Comparison of ENCODE assay signal across 15 cellular contexts in the genomic region with DNA sequence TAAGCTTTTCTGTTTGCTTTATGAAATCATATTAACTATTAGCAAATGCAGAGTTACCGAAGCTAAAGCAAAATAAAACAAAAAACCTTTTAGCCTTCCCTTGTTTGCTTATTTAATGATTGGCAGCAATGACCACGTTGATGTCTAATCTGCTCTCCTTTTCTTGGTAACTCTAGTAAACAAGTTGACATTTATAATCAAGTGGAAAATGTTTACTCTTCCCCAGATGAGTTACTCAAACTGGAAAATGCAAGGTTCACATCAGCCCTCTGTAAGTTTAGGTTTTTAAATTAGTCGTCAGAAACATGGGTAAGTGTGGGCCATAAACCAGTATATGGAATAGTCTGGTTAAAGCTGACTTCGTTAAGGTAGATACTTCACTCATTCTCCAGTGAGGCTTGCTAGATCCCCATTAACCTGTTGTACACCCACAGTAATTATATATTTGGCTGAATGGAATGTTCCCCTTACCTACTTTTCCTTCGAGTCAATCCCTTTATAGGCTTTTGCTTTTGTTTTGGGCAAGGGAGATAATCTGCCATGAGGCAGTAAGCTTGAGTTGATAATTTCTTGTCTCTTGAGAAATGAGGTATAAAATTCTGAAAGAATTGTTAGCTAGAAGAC.
DNase-seq lines count a peak whose midpoint lies in the region; ATAC-seq and TF ChIP-seq lines count a peak whose summit lies in the region.
"Had no signal": no experiment of that assay in that cellular context is flagged by ENCODE, and none has a peak within 500 bp of the region (broad histone marks: within the 10 kb centered on the region; RNA-seq: fewer than 3 reads in every experiment).

No MANE protein-coding gene starts in this region.

- H4K20me1 ChIP-seq in BLaER1, result no peaks in the 10 kb centered on the region; the same call in 1 of the 2 replicates
- no peaks in the 10 kb centered on the region for H4K20me1 ChIP-seq in MM.1S (ENCODE audit: insufficient read depth, low read length)

- H3K9me2 ChIP-seq in MM.1S (replicated peaks; ENCODE audit: insufficient read depth, low read length), result no peaks in the 10 kb centered on the region

- H3K27ac ChIP-seq in BLaER1 (0 out of 2 replicates have a peak overlapping the region, but pooled peaks have one; percentile 19), MM.1S (ENCODE audit: low read length) (peak overlapping the region; percentile 69; the same call in 1 of the 2 replicates), breast epithelium (peak overlapping the region; percentile 49 to 68), esophagus muscularis mucosa (replicated peaks in 1 of 4) (peak overlapping the region in 2 of 4 donors; percentile 7 to 37)

- H3K27me3 Mint-ChIP-seq in natural killer cell (ENCODE audit: low read depth in 2 of 2), result no peaks in the 10 kb centered on the region
- H3K27me3 Mint-ChIP-seq: activated naive CD8-positive, alpha-beta T cell had no signal

- intact Hi-C loops in breast epithelium (cut with DNase I; ENCODE audit: low total_unique reads), result no loop called here
- intact Hi-C loops in natural killer cell (cut with micrococcal nuclease), result no loop called here
- intact Hi-C loops in esophagus muscularis mucosa (cut with DNase I), result no loop called here

- no peak overlapping the region for H3K27ac Mint-ChIP-seq in natural killer cell
- H3K27ac Mint-ChIP-seq: activated naive CD8-positive, alpha-beta T cell had no signal

- peaks cover 28% of the 10 kb centered on the region for H3K36me3 ChIP-seq in BLaER1
- no peaks in the 10 kb centered on the region; the same call in 1 of the 2 replicates for H3K36me3 ChIP-seq in MM.1S (replicated peaks; ENCODE audit: insufficient read depth, low read length)
- no peaks in the 10 kb centered on the region for H3K36me3 ChIP-seq in breast epithelium
- H3K36me3 ChIP-seq in skeletal muscle satellite cell (ENCODE audit: insufficient read depth, low read length), result no peaks in the 10 kb centered on the region
- H3K36me3 ChIP-seq in esophagus muscularis mucosa, result peaks cover 0 to 15% (median 4%) of the 10 kb centered on the region in 4 donors
- H3K36me3 ChIP-seq: right atrium auricular region had no signal

- H3K79me2 ChIP-seq in MM.1S (ENCODE audit: low read length), result 0 out of 2 replicates have a peak, but pooled peaks cover 2% of the 10 kb centered on the region

- no peaks in the 10 kb centered on the region for H3K9me3 Mint-ChIP-seq in natural killer cell

- H3K4me3 Mint-ChIP-seq in natural killer cell, result no peak overlapping the region
- H3K4me3 Mint-ChIP-seq: activated naive CD8-positive, alpha-beta T cell had no signal

- TF ChIP-seq POLR2A in breast epithelium (IDR thresholded peaks at IDR 0.05) (no peak), esophagus muscularis mucosa (IDR thresholded peaks at IDR 0.05; ENCODE audit: low read depth) (no peak)

- H3K4me1 Mint-ChIP-seq in natural killer cell, result peaks cover 31% of the 10 kb centered on the region in 2 donors

- H3F3A ChIP-seq in MM.1S (ENCODE audit: insufficient read depth, low read length), result peaks cover 21% of the 10 kb centered on the region

- no peak for DNase-seq in MM.1S
- DNase-seq in breast epithelium (ENCODE audit: low spot score in 2 of 2), result no peak
- DNase-seq in natural killer cell, result no peak
- DNase-seq in esophagus muscularis mucosa (ENCODE audit: extremely low spot score), result no peak
- DNase-seq in NOMO-1 treated with DMSO at 0.1 percent for 48 hours (lab: John Stamatoyannopoulos, UW; ENCODE audit: unreplicated experiment), result no peak
- no peak for DNase-seq in NCI-H1694 treated with DMSO at 0.1 percent for 48 hours (lab: John Stamatoyannopoulos, UW)
- DNase-seq: GOT3, Karpas-422, NCI-H1092 treated with DMSO at 0.1 percent for 48 hours, NCI-H2081 treated with DMSO at 0.1 percent for 48 hours had no signal

- TF ChIP-seq CTCF in MM.1S (IDR thresholded peaks at IDR 0.05; ENCODE audit: low read length) (no peak), breast epithelium (IDR thresholded peaks at IDR 0.05) (no peak), natural killer cell (IDR thresholded peaks at IDR 0.05) (no peak), esophagus muscularis mucosa (IDR thresholded peaks at IDR 0.05) (no peak)

- ATAC-seq in natural killer cell, result no peak

- H3K36me3 Mint-ChIP-seq in natural killer cell, result peaks cover 17% of the 10 kb centered on the region

- H3K27me3 ChIP-seq in BLaER1, result no peaks in the 10 kb centered on the region
- no peaks in the 10 kb centered on the region for H3K27me3 ChIP-seq in MM.1S (replicated peaks; ENCODE audit: insufficient read depth, low read length)
- no peaks in the 10 kb centered on the region for H3K27me3 ChIP-seq in breast epithelium
- H3K27me3 ChIP-seq in skeletal muscle satellite cell (ENCODE audit: control insufficient read depth, insufficient read depth, low read length), result no peaks in the 10 kb centered on the region
- no peaks in the 10 kb centered on the region for H3K27me3 ChIP-seq in esophagus muscularis mucosa
- H3K27me3 ChIP-seq: right atrium auricular region, tibial nerve had no signal

- peaks cover 27% of the 10 kb centered on the region for H3K9me3 ChIP-seq in BLaER1
- no peaks in the 10 kb centered on the region for H3K9me3 ChIP-seq in MM.1S (replicated peaks; ENCODE audit: insufficient read depth, low read length)
- no peaks in the 10 kb centered on the region for H3K9me3 ChIP-seq in breast epithelium
- no peaks in the 10 kb centered on the region for H3K9me3 ChIP-seq in skeletal muscle satellite cell (replicated peaks; ENCODE audit: low read length)
- H3K9me3 ChIP-seq in esophagus muscularis mucosa, result no peaks in the 10 kb centered on the region
- H3K9me3 ChIP-seq: right atrium auricular region, tibial nerve had no signal

- no peak overlapping the region for H2AFZ ChIP-seq in MM.1S (ENCODE audit: low read length)

- H3K4me2 ChIP-seq in BLaER1 (peak overlapping the region; percentile 73), MM.1S (ENCODE audit: low read depth, low read length) (peak overlapping the region; percentile 72), skeletal muscle satellite cell (ENCODE audit: low read length) (peak overlapping the region; percentile 61)

- 91% methylated on average over 5 of the region's 5 CpGs for WGBS in esophagus muscularis mucosa

- H3K4me1 ChIP-seq in BLaER1, result peaks cover 51% of the 10 kb centered on the region
- peaks cover 56% of the 10 kb centered on the region for H3K4me1 ChIP-seq in MM.1S (ENCODE audit: low read length)
- peaks cover 0 to 4% of the 10 kb centered on the region in 2 donors for H3K4me1 ChIP-seq in breast epithelium
- peaks cover 47% of the 10 kb centered on the region for H3K4me1 ChIP-seq in skeletal muscle satellite cell (ENCODE audit: control insufficient read depth, insufficient read depth, low read length)
- H3K4me1 ChIP-seq in esophagus muscularis mucosa, result peaks cover 0 to 30% (median 11%) of the 10 kb centered on the region in 4 donors
- H3K4me1 ChIP-seq: right atrium auricular region had no signal

- H3K4me3 ChIP-seq in BLaER1 (no peak overlapping the region), MM.1S (ENCODE audit: low read length) (peak overlapping the region; percentile 22; the same call in 1 of the 2 replicates), breast epithelium (no peak overlapping the region), skeletal muscle satellite cell (ENCODE audit: low read length) (peak overlapping the region; percentile 15), esophagus muscularis mucosa (no peak overlapping the region)
- H3K4me3 ChIP-seq: right atrium auricular region, tibial nerve had no signal

- TF ChIP-seq EP300 in esophagus muscularis mucosa (IDR thresholded peaks at IDR 0.05), result no peak

- no peak overlapping the region for H3K9ac ChIP-seq in BLaER1
- H3K9ac ChIP-seq in MM.1S (ENCODE audit: low read length), result peak overlapping the region; percentile 28; the same call in 1 of the 2 replicates
- H3K9ac ChIP-seq in skeletal muscle satellite cell (ENCODE audit: low read depth, low read length), result peak overlapping the region; percentile 66

Comparison
In these comparisons a context has a peak if more than half of its experiments do, and no peak if none do; other contexts are left out.
1. H3K4me3 ChIP-seq: peak in MM.1S (single experiment) and skeletal muscle satellite cell (single experiment); none in BLaER1 (single experiment), breast epithelium (0 of 3) and esophagus muscularis mucosa (0 of 4).
2. Peak in every context shown above with its lines, with median percentiles within 50 percentile points of each other: H3K4me2 ChIP-seq.